ENCODE assay signal across 26 cellular contexts in the genomic region with DNA sequence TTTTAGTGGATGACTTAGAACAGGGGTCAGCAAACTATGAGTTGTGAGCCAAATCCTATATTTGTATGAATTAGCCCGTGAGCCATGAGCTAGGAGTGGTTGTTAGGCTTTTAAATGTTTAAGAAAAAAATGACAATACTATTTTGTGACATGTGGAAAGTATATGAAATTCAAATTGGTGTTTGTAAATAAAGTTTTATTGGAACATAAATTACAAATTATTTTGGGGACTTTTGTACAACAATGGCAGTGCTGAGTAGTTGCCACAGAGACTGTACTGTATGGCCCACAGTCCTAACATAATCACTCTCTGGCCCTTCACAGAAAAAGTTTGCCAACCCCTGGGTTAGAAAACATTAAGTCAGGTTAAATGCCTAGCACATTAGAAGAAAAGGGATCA.
"Had no signal": no experiment of that assay in that cellular context is flagged by ENCODE, and none has a peak within 500 bp of the region (broad histone marks: within the 10 kb centered on the region; RNA-seq: fewer than 3 reads in every experiment).

No MANE protein-coding gene starts in this region.

- H3K9me3 Mint-ChIP-seq: dendritic cell treated with granulocyte-macrophage colony-stimulating factor and Interleukin-4, amounts not matched to agents 40 ng/mL and 50 ng/mL, for 4 days; effector memory CD8-positive, alpha-beta T cell; endodermal cell; immature natural killer cell; naive thymus-derived CD4-positive, alpha-beta T cell had no signal

- H3K4me2 ChIP-seq: hepatocyte had no signal

- H3K4me3 ChIP-seq: colonic mucosa, gastroesophageal sphincter, heart left ventricle, hepatocyte, left ventricle myocardium inferior, lower lobe of right lung had no signal

- H3K27me3 ChIP-seq: colonic mucosa, foreskin keratinocyte, gastroesophageal sphincter, heart left ventricle, hepatocyte had no signal

- H3K4me3 Mint-ChIP-seq: dendritic cell treated with granulocyte-macrophage colony-stimulating factor and Interleukin-4, amounts not matched to agents 40 ng/mL and 50 ng/mL, for 4 days; effector memory CD8-positive, alpha-beta T cell; endodermal cell; immature natural killer cell; naive thymus-derived CD4-positive, alpha-beta T cell had no signal

- FAIRE-seq: frontal cortex, kidney had no signal

- H3K4me1 ChIP-seq: colonic mucosa, heart left ventricle, left ventricle myocardium inferior, lower lobe of right lung had no signal

- ATAC-seq: effector memory CD8-positive, alpha-beta T cell; esophagus mucosa; foreskin keratinocyte; gastroesophageal sphincter; heart left ventricle; left colon; left lobe of liver; lower lobe of right lung; naive thymus-derived CD4-positive, alpha-beta T cell had no signal

- DNase-seq: colonic mucosa; cortex of kidney; effector CD8-positive, alpha-beta T cell; effector memory CD8-positive, alpha-beta T cell; endodermal cell; erythroblast; foreskin keratinocyte; heart left ventricle; hypothalamus; immature natural killer cell; islet precursor cell; kidney; kidney glomerular epithelial cell; left colon; left ventricle myocardium inferior; lower lobe of right lung; mesendoderm; midbrain; naive thymus-derived CD4-positive, alpha-beta T cell had no signal

- H3K9me3 ChIP-seq: colonic mucosa, gastroesophageal sphincter, heart left ventricle, left ventricle myocardium inferior, lower lobe of right lung had no signal

- H2AFZ ChIP-seq: hepatocyte had no signal

- H3K27ac Mint-ChIP-seq: dendritic cell treated with granulocyte-macrophage colony-stimulating factor and Interleukin-4, amounts not matched to agents 40 ng/mL and 50 ng/mL, for 4 days; effector memory CD8-positive, alpha-beta T cell; endodermal cell; immature natural killer cell; naive thymus-derived CD4-positive, alpha-beta T cell had no signal

- H3K27me3 Mint-ChIP-seq: dendritic cell treated with granulocyte-macrophage colony-stimulating factor and Interleukin-4, amounts not matched to agents 40 ng/mL and 50 ng/mL, for 4 days; effector memory CD8-positive, alpha-beta T cell; naive thymus-derived CD4-positive, alpha-beta T cell had no signal

- H3K27ac ChIP-seq: colonic mucosa, epithelial cell of prostate, foreskin keratinocyte, gastroesophageal sphincter, heart left ventricle, hepatocyte, left ventricle myocardium inferior, lower lobe of right lung had no signal
